Comparison of ENCODE assay signal across 1 cellular context in the genomic region with DNA sequence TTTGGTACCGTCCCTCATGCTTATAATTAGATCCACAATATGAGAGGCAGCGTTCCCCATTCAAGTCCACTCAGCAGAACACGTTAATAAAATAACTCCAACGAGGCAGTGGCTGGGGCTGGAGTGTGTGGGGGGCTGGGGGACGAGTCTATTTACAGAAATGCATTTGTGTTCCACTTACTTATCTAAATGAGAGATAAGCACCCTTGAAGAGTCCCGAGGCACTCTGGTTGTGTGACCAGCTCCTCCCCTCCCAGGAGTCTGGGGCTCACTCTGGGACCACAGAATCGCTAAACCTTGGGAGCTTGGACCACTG.
TF ChIP-seq lines count a peak whose summit lies in the region.

No MANE protein-coding gene starts in this region.

TF ChIP-seq in GM23338, 12 proteins besides CTCF, POLR2A, EP300 and RAD21:
- TF ChIP-seq, protein P1, sequence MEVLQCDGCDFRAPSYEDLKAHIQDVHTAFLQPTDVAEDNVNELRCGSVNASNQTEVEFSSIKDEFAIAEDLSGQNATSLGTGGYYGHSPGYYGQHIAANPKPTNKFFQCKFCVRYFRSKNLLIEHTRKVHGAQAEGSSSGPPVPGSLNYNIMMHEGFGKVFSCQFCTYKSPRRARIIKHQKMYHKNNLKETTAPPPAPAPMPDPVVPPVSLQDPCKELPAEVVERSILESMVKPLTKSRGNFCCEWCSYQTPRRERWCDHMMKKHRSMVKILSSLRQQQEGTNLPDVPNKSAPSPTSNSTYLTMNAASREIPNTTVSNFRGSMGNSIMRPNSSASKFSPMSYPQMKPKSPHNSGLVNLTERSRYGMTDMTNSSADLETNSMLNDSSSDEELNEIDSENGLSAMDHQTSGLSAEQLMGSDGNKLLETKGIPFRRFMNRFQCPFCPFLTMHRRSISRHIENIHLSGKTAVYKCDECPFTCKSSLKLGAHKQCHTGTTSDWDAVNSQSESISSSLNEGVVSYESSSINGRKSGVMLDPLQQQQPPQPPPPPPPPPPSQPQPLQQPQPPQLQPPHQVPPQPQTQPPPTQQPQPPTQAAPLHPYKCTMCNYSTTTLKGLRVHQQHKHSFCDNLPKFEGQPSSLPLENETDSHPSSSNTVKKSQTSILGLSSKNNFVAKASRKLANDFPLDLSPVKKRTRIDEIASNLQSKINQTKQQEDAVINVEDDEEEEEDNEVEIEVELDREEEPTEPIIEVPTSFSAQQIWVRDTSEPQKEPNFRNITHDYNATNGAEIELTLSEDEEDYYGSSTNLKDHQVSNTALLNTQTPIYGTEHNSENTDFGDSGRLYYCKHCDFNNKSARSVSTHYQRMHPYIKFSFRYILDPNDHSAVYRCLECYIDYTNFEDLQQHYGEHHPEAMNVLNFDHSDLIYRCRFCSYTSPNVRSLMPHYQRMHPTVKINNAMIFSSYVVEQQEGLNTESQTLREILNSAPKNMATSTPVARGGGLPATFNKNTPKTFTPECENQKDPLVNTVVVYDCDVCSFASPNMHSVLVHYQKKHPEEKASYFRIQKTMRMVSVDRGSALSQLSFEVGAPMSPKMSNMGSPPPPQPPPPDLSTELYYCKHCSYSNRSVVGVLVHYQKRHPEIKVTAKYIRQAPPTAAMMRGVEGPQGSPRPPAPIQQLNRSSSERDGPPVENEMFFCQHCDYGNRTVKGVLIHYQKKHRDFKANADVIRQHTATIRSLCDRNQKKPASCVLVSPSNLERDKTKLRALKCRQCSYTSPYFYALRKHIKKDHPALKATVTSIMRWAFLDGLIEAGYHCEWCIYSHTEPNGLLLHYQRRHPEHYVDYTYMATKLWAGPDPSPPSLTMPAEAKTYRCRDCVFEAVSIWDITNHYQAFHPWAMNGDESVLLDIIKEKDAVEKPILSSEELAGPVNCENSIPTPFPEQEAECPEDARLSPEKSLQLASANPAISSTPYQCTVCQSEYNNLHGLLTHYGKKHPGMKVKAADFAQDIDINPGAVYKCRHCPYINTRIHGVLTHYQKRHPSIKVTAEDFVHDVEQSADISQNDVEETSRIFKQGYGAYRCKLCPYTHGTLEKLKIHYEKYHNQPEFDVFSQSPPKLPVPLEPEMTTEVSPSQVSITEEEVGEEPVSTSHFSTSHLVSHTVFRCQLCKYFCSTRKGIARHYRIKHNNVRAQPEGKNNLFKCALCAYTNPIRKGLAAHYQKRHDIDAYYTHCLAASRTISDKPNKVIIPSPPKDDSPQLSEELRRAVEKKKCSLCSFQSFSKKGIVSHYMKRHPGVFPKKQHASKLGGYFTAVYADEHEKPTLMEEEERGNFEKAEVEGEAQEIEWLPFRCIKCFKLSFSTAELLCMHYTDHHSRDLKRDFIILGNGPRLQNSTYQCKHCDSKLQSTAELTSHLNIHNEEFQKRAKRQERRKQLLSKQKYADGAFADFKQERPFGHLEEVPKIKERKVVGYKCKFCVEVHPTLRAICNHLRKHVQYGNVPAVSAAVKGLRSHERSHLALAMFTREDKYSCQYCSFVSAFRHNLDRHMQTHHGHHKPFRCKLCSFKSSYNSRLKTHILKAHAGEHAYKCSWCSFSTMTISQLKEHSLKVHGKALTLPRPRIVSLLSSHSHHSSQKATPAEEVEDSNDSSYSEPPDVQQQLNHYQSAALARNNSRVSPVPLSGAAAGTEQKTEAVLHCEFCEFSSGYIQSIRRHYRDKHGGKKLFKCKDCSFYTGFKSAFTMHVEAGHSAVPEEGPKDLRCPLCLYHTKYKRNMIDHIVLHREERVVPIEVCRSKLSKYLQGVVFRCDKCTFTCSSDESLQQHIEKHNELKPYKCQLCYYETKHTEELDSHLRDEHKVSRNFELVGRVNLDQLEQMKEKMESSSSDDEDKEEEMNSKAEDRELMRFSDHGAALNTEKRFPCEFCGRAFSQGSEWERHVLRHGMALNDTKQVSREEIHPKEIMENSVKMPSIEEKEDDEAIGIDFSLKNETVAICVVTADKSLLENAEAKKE (CRISPR knock-in tag; IDR thresholded peaks at IDR 0.05): no peak
- TF ChIP-seq EZH2 (IDR thresholded peaks at IDR 0.05; ENCODE audit: low read depth, unreplicated experiment) (no peak), STAT1 (IDR thresholded peaks at IDR 0.05; ENCODE audit: unreplicated experiment) (no peak), ZNF331 (CRISPR knock-in tag; IDR thresholded peaks at IDR 0.05; ENCODE audit: low read depth) (no peak), POLR2AphosphoS5 (IDR thresholded peaks at IDR 0.05; ENCODE audit: low read depth) (no peak; the same call in 1 of the 2 replicates), CREB1 (CRISPR knock-in tag; IDR thresholded peaks at IDR 0.05; ENCODE audit: low read depth) (no peak), JUNB (IDR thresholded peaks at IDR 0.05; ENCODE audit: unreplicated experiment) (no peak), EZH2phosphoT487 (IDR thresholded peaks at IDR 0.05; ENCODE audit: unreplicated experiment) (no peak), ZNF114 (CRISPR knock-in tag; IDR thresholded peaks at IDR 0.05) (no peak), NANOG (IDR thresholded peaks at IDR 0.05; ENCODE audit: borderline replicate concordance) (no peak)
- TF ChIP-seq, protein P2, sequence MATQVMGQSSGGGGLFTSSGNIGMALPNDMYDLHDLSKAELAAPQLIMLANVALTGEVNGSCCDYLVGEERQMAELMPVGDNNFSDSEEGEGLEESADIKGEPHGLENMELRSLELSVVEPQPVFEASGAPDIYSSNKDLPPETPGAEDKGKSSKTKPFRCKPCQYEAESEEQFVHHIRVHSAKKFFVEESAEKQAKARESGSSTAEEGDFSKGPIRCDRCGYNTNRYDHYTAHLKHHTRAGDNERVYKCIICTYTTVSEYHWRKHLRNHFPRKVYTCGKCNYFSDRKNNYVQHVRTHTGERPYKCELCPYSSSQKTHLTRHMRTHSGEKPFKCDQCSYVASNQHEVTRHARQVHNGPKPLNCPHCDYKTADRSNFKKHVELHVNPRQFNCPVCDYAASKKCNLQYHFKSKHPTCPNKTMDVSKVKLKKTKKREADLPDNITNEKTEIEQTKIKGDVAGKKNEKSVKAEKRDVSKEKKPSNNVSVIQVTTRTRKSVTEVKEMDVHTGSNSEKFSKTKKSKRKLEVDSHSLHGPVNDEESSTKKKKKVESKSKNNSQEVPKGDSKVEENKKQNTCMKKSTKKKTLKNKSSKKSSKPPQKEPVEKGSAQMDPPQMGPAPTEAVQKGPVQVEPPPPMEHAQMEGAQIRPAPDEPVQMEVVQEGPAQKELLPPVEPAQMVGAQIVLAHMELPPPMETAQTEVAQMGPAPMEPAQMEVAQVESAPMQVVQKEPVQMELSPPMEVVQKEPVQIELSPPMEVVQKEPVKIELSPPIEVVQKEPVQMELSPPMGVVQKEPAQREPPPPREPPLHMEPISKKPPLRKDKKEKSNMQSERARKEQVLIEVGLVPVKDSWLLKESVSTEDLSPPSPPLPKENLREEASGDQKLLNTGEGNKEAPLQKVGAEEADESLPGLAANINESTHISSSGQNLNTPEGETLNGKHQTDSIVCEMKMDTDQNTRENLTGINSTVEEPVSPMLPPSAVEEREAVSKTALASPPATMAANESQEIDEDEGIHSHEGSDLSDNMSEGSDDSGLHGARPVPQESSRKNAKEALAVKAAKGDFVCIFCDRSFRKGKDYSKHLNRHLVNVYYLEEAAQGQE (IDR thresholded peaks at IDR 0.05; ENCODE audit: unreplicated experiment): no peak
- TF ChIP-seq, protein P3, sequence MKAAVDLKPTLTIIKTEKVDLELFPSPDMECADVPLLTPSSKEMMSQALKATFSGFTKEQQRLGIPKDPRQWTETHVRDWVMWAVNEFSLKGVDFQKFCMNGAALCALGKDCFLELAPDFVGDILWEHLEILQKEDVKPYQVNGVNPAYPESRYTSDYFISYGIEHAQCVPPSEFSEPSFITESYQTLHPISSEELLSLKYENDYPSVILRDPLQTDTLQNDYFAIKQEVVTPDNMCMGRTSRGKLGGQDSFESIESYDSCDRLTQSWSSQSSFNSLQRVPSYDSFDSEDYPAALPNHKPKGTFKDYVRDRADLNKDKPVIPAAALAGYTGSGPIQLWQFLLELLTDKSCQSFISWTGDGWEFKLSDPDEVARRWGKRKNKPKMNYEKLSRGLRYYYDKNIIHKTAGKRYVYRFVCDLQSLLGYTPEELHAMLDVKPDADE (IDR thresholded peaks at IDR 0.05): no peak
TF ChIP-seq in GM23338: peak in this region for 0.
